Comparison of ENCODE assay signal across 32 cellular contexts in the genomic region with DNA sequence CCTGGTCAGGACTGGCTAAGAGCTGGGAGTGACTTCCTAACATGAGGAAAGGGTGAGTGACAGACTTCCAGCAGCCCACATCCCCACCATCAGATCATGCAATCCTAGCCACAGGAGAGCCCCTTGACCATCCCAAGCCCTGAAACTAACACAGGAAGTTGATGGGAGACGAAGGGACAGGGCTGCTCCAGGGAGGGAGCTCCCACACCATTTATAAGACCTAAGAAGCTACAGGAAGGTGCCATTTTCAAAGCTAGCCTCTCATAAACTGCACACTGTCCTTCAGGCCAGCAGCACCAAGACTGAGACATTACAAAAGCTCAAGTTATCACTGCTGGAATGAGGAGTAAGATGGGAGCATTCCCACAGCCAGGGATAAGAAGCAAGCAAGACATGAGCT. TPM values are rescaled to one million over a fixed set of nuclear protein-coding genes. Genes with fewer than 3 reads are reported as not detected.
"Had no signal": no experiment of that assay in that cellular context is flagged by ENCODE, and none has a peak within 500 bp of the region (broad histone marks: within the 10 kb centered on the region; RNA-seq: fewer than 3 reads in every experiment).

No MANE protein-coding gene starts in this region.

- FAIRE-seq: astrocyte, endometrium, endothelial cell of umbilical vein had no signal

- H3K9me3 ChIP-seq: colonic mucosa, esophagus squamous epithelium had no signal

- H3K4me3 ChIP-seq: cardiac muscle cell, colonic mucosa, esophagus squamous epithelium, gastroesophageal sphincter had no signal

- H3K36me3 ChIP-seq: brain microvascular endothelial cell, cardiac muscle cell, colonic mucosa, esophagus squamous epithelium, gastroesophageal sphincter, WERI-Rb-1 had no signal

- H3K27me3 ChIP-seq: brain microvascular endothelial cell, cardiac muscle cell, colonic mucosa, esophagus squamous epithelium, gastroesophageal sphincter had no signal

- H3K27ac ChIP-seq: brain microvascular endothelial cell, cardiac muscle cell, colonic mucosa, epithelial cell of prostate, esophagus squamous epithelium, gastroesophageal sphincter, WERI-Rb-1 had no signal

- H3K4me1 ChIP-seq: colonic mucosa had no signal

- ATAC-seq: activated CD4-positive, alpha-beta T cell treated with anti-CD3 and anti-CD28 coated beads for 36 hours; activated naive CD4-positive, alpha-beta T cell treated with anti-CD3 and anti-CD28 coated beads, Interleukin-2, amount 50 U/mL, for 72 hours; activated T-cell treated with anti-CD3 and anti-CD28 coated beads, Interleukin-2, amount 50 U/mL, for 72 hours; gastroesophageal sphincter; T-helper 17 cell had no signal

- DNase-seq: activated CD4-positive, alpha-beta memory T cell treated with anti-CD3 and anti-CD28 coated beads for 36 hours; activated CD4-positive, alpha-beta T cell treated with anti-CD3 and anti-CD28 coated beads for 36 hours; activated CD4-positive, alpha-beta T cell treated with anti-CD3 and anti-CD28 coated beads, Interleukin-2, amount 10 ng/mL, durations not matched to agents 24 days and 14 days; activated CD4-positive, CD25-positive, alpha-beta regulatory T cell; activated CD4-positive, CD25-positive, alpha-beta regulatory T cell treated with anti-CD3 and anti-CD28 coated beads, Interleukin-2, amount 50 U/mL, for 72 hours; activated CD8-positive, alpha-beta memory T cell treated with anti-CD3 and anti-CD28 coated beads, Interleukin-2, amount 50 U/mL, for 48 hours; activated gamma-delta T cell; activated naive CD4-positive, alpha-beta T cell; activated naive CD4-positive, alpha-beta T cell treated with anti-CD3 and anti-CD28 coated beads, Interleukin-2, amount 10 ng/mL, durations not matched to agents 7 days and 5 days; activated naive CD8-positive, alpha-beta T cell treated with anti-CD3 and anti-CD28 coated beads, Interleukin-2, amount 10 ng/mL, durations not matched to agents 7 days and 5 days; activated T-cell treated with anti-CD3 and anti-CD28 coated beads for 4 hours; activated T-cell treated with anti-CD3 and anti-CD28 coated beads, Interleukin-2, amount 50 U/mL, for 24 hours; activated T-cell treated with anti-CD3 and anti-CD28 coated beads, Interleukin-2, amount 50 U/mL, for 72 hours; anterior cingulate cortex; brain microvascular endothelial cell; central memory CD4-positive, alpha-beta T cell; cerebellar nuclear complex; colonic mucosa; effector CD8-positive, alpha-beta T cell; esophagus squamous epithelium; foreskin melanocyte; T-helper 1 cell; T-helper 17 cell; T1000; WERI-Rb-1 had no signal

RNA-seq across cellular contexts. Expression of gene SLC25A21, which starts 19.4 kb away (rescaled TPM):
- total RNA-seq: activated CD4-positive, alpha-beta memory T cell treated with anti-CD3 and anti-CD28 coated beads for 36 hours; activated CD4-positive, alpha-beta T cell treated with anti-CD3 and anti-CD28 coated beads for 36 hours; activated CD4-positive, alpha-beta T cell treated with anti-CD3 and anti-CD28 coated beads, Interleukin-2, amount 10 ng/mL, durations not matched to agents 24 days and 14 days; activated naive CD4-positive, alpha-beta T cell treated with anti-CD3 and anti-CD28 coated beads, Interleukin-2, amount 50 U/mL, for 72 hours; activated naive CD8-positive, alpha-beta T cell treated with anti-CD3 and anti-CD28 coated beads, Interleukin-2, amount 10 ng/mL, durations not matched to agents 7 days and 5 days; activated T-cell treated with anti-CD3 and anti-CD28 coated beads, Interleukin-2, amount 50 U/mL, for 72 hours; T-helper 17 cell had no signal

RNA-seq across cellular contexts. Expression of gene MIPOL1, which starts 44.7 kb away (rescaled TPM):
- total RNA-seq: activated CD4-positive, alpha-beta T cell treated with anti-CD3 and anti-CD28 coated beads, Interleukin-2, amount 10 ng/mL, durations not matched to agents 24 days and 14 days; activated naive CD8-positive, alpha-beta T cell treated with anti-CD3 and anti-CD28 coated beads, Interleukin-2, amount 10 ng/mL, durations not matched to agents 7 days and 5 days had no signal
